In genomic region chr22:49212002-49212401, GRCh38 we compare ENCODE assay signal across 17 cellular contexts.
"Had no signal": no experiment of that assay in that cellular context is flagged by ENCODE, and none has a peak within 500 bp of the region (broad histone marks: within the 10 kb centered on the region; RNA-seq: fewer than 3 reads in every experiment).

No MANE protein-coding gene starts in this region.

- H3K4me3 Mint-ChIP-seq: activated naive CD4-positive, alpha-beta T cell treated with anti-CD3 and anti-CD28 coated beads, Interleukin-2, amount 50 U/mL, for 24 hours; activated T-helper 17 cell treated with anti-CD3 and anti-CD28 coated beads, Interleukin-2, amount 50 U/mL, for 72 hours; neural progenitor cell had no signal

- H3K4me1 Mint-ChIP-seq: activated naive CD4-positive, alpha-beta T cell treated with anti-CD3 and anti-CD28 coated beads, Interleukin-2, amount 50 U/mL, for 24 hours; activated T-helper 17 cell treated with anti-CD3 and anti-CD28 coated beads, Interleukin-2, amount 50 U/mL, for 72 hours; neural progenitor cell had no signal

- H3K27me3 ChIP-seq: cardiac muscle cell, colonic mucosa, neural progenitor cell, upper lobe of left lung had no signal

- H3K4me3 ChIP-seq: cardiac muscle cell, colonic mucosa, esophagus squamous epithelium, lung, neural progenitor cell, skin epidermis, suprapubic skin, upper lobe of left lung had no signal

- DNase-seq: activated CD4-positive, alpha-beta T cell treated with anti-CD3 and anti-CD28 coated beads for 4 hours; colonic mucosa; effector CD4-positive, alpha-beta T cell; esophagus squamous epithelium; hippocampal formation; SIG-M5; stimulated activated CD4-positive, alpha-beta T cell treated with anti-CD3 and anti-CD28 coated beads, Interleukin-4, amount 100 ng/mL, for 24 hours; stimulated activated naive CD4-positive, alpha-beta T cell treated with Interleukin-2 at 50 U/mL for 16 hours had no signal

- H3K36me3 Mint-ChIP-seq: activated naive CD4-positive, alpha-beta T cell treated with anti-CD3 and anti-CD28 coated beads, Interleukin-2, amount 50 U/mL, for 24 hours; neural progenitor cell had no signal

- ATAC-seq: activated T-helper 17 cell treated with anti-CD3 and anti-CD28 coated beads, Interleukin-2, amount 50 U/mL, for 72 hours had no signal

- H3K27ac ChIP-seq: cardiac muscle cell, colonic mucosa, esophagus squamous epithelium, neural progenitor cell, parathyroid adenoma, skin epidermis, suprapubic skin, upper lobe of left lung had no signal

- H3K27ac Mint-ChIP-seq: activated naive CD4-positive, alpha-beta T cell treated with anti-CD3 and anti-CD28 coated beads, Interleukin-2, amount 50 U/mL, for 24 hours; activated T-helper 17 cell treated with anti-CD3 and anti-CD28 coated beads, Interleukin-2, amount 50 U/mL, for 72 hours; neural progenitor cell had no signal

- H3K9me3 ChIP-seq: colonic mucosa, suprapubic skin, upper lobe of left lung had no signal

- H3K36me3 ChIP-seq: cardiac muscle cell, colonic mucosa, esophagus squamous epithelium, neural progenitor cell, suprapubic skin, upper lobe of left lung had no signal

- H3K9me3 Mint-ChIP-seq: activated naive CD4-positive, alpha-beta T cell treated with anti-CD3 and anti-CD28 coated beads, Interleukin-2, amount 50 U/mL, for 24 hours; activated T-helper 17 cell treated with anti-CD3 and anti-CD28 coated beads, Interleukin-2, amount 50 U/mL, for 72 hours had no signal

- H3K4me1 ChIP-seq: colonic mucosa, esophagus squamous epithelium, neural progenitor cell, parathyroid adenoma, suprapubic skin, upper lobe of left lung had no signal
